Comparison of ENCODE assay signal across 11 cellular contexts in the genomic region with DNA sequence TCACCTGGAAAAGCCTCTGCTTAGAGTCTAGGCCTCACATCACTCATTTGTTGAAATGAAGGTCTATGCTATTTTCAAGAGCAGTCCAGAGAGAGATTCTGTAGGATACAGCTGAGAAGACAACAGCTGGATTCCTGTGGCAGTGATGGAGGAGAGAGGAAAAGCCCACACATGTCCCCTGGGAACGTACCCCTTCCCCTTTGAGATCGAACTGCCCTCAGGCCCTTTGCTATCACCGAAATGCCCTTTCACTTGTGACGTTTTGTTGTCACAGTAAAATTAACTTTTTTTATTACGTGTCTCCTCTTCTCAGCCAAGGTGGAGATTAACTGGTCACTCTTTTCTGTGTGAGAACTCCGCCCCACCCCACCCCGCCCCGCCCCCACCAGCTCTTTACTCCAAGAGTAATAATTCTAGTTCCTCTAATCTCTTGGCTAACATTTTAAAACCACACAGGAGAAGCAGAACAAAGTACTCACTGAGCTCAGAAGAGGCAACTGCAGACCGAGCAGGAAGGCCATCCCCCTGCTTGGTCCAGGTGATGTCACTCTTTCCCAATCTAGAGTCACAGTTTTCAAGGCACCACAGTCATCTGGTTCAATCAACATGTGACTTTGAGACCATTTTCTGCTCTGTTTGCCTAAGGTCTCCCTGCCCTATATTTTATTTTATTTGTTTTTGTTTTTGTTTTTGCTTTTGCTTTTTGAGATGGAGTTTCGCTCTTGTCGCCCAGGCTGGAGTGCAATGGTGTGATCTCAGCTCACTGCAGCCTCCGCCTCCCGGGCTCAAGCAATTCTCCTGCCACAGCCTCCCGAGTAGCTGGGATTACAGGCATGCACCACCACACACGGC.
DNase-seq lines count a peak whose midpoint lies in the region; ATAC-seq and TF ChIP-seq lines count a peak whose summit lies in the region.
"Had no signal": no experiment of that assay in that cellular context is flagged by ENCODE, and none has a peak within 500 bp of the region (broad histone marks: within the 10 kb centered on the region; RNA-seq: fewer than 3 reads in every experiment).

No MANE protein-coding gene starts in this region.

- H3K27me3 Mint-ChIP-seq in activated B cell treated with CpG ODN at 0.5 μM for 24 hours (no peaks in the 10 kb centered on the region), neural crest cell (ENCODE audit: low read depth) (no peaks in the 10 kb centered on the region)

- intact Hi-C loops in activated B cell treated with CpG ODN at 0.5 μM for 24 hours (cut with micrococcal nuclease), result no loop called here
- intact Hi-C loops in posterior vena cava (cut with DNase I), result loop anchor here in 1 of 2 donors (10.0 kb wide), 1 partner anchor 175 kb away; the partner anchor contains the start of gene UGCG

- H3K4me1 Mint-ChIP-seq in activated B cell treated with CpG ODN at 0.5 μM for 24 hours (peaks cover 53% of the 10 kb centered on the region), neural crest cell (peaks cover 4% of the 10 kb centered on the region)

- no peak for TF ChIP-seq CTCF in GM10266 (IDR thresholded peaks at IDR 0.05; ENCODE audit: control insufficient read depth, insufficient read depth, low read depth, missing control alignments)
- TF ChIP-seq CTCF in activated B cell treated with CpG ODN at 0.5 μM for 24 hours (IDR thresholded peaks at IDR 0.05), result no peak
- TF ChIP-seq CTCF in neural crest cell (conservative IDR thresholded peaks at IDR 0.05), result no peak

- no peaks in the 10 kb centered on the region for H3K9me3 Mint-ChIP-seq in activated B cell treated with CpG ODN at 0.5 μM for 24 hours
- no peaks in the 10 kb centered on the region for H3K9me3 Mint-ChIP-seq in neural crest cell
- H3K9me3 Mint-ChIP-seq: immature natural killer cell had no signal

- ATAC-seq in HG03571 (IDR thresholded peaks at IDR 0.05; ENCODE audit: unreplicated experiment) (peak; percentile 46), activated B cell treated with CpG ODN at 0.5 μM for 24 hours (ENCODE audit: low read depth) (peak; percentile 75), HG03025 (IDR thresholded peaks at IDR 0.05; ENCODE audit: low FRiP score, unreplicated experiment) (no peak)

- CTCF ChIA-PET in activated B cell treated with CpG ODN at 0.5 μM for 24 hours (lab: Charles Lee), result interaction anchor here (0.6 to 1.5 kb wide), 3 partner anchors 41 to 310 kb away, joined by 3 to 5 read pairs (median 3); no protein-coding TSS in a partner anchor

- DNase-seq in GM10266 (ENCODE audit: extremely low spot score) (peak; percentile 46), activated B cell treated with CpG ODN at 0.5 μM for 24 hours (no peak), neural crest cell (ENCODE audit: low read depth, low spot score) (no peak), posterior vena cava (ENCODE audit: low spot score) (no peak), iPS-NIHi7 (ENCODE audit: extremely low spot score) (no peak), EL (no peak)
- DNase-seq: activated CD4-positive, alpha-beta T cell treated with anti-CD3 and anti-CD28 coated beads, Interleukin-2, amount 50 U/mL, for 1 hour; immature natural killer cell; NCI-H2081 treated with DMSO at 0.1 percent for 48 hours had no signal

- no peaks in the 10 kb centered on the region for H3K36me3 Mint-ChIP-seq in activated B cell treated with CpG ODN at 0.5 μM for 24 hours (ENCODE audit: low read depth)
- peaks cover 15% of the 10 kb centered on the region for H3K36me3 Mint-ChIP-seq in neural crest cell (ENCODE audit: low read depth)

- POLR2A ChIA-PET in activated B cell treated with CpG ODN at 0.5 μM for 24 hours (lab: Charles Lee), result interaction anchor here (0.6 to 3.3 kb wide), 15 partner anchors 8 to 415 kb away, joined by 3 to 33 read pairs (median 5); partner anchors contain the start of gene UGCG

- peak overlapping the region; percentile 73 for H3K27ac Mint-ChIP-seq in activated B cell treated with CpG ODN at 0.5 μM for 24 hours
- peak overlapping the region; percentile 43 for H3K27ac Mint-ChIP-seq in neural crest cell (ENCODE audit: unreplicated experiment)

- peak overlapping the region; percentile 5 for H3K4me3 Mint-ChIP-seq in activated B cell treated with CpG ODN at 0.5 μM for 24 hours
- no peak overlapping the region for H3K4me3 Mint-ChIP-seq in neural crest cell
- H3K4me3 Mint-ChIP-seq: immature natural killer cell had no signal
